ENCODE assay signal across 15 cellular contexts in genomic region chr13:33937373-33938087, GRCh38.
DNase-seq lines count a peak whose midpoint lies in the region; ATAC-seq lines count a peak whose summit lies in the region.
"Had no signal": no experiment of that assay in that cellular context is flagged by ENCODE, and none has a peak within 500 bp of the region (broad histone marks: within the 10 kb centered on the region; RNA-seq: fewer than 3 reads in every experiment).

No MANE protein-coding gene starts in this region.

- H3K4ac ChIP-seq in neuronal stem cell (ENCODE audit: low read length), result no peak overlapping the region

- ATAC-seq in GM21390 (IDR thresholded peaks at IDR 0.05; ENCODE audit: unreplicated experiment), result no peak
- ATAC-seq in aorta (ENCODE audit: low FRiP score), result no peak
- ATAC-seq: left cardiac atrium had no signal

- H3K4me2 ChIP-seq in neuronal stem cell (ENCODE audit: insufficient read depth, low read length, poor library complexity, severe bottlenecking), result peak overlapping the region; percentile 25

- H2BK5ac ChIP-seq in neuronal stem cell (ENCODE audit: low read length), result no peak overlapping the region

- peaks cover 2% of the 10 kb centered on the region for H3K79me1 ChIP-seq in neuronal stem cell (ENCODE audit: low read depth, low read length)

- no peaks in the 10 kb centered on the region for H3K27me3 ChIP-seq in H7 (ENCODE audit: control insufficient read depth, insufficient read depth, low read length)
- no peaks in the 10 kb centered on the region for H3K27me3 ChIP-seq in NT2/D1 (ENCODE audit: insufficient read depth, insufficient read length)
- H3K27me3 ChIP-seq in neuronal stem cell (ENCODE audit: control insufficient read depth in 3 of 3, insufficient read depth in 3 of 3, low read depth in 1 of 3, low read length in 3 of 3), result no peaks in the 10 kb centered on the region
- H3K27me3 ChIP-seq in aorta (ENCODE audit: control insufficient read depth in 1 of 2, insufficient read depth in 2 of 2, low read length in 1 of 2), result no peaks in the 10 kb centered on the region
- H3K27me3 ChIP-seq: tibial nerve had no signal

- intact Hi-C loops in aorta (cut with DNase I), result no loop called here

- H3K4me3 ChIP-seq in H7 (ENCODE audit: insufficient read depth, low read depth, low read length), result no peak overlapping the region
- no peak overlapping the region for H3K4me3 ChIP-seq in NT2/D1 (ENCODE audit: insufficient read length, low read depth)
- no peak overlapping the region for H3K4me3 ChIP-seq in neuronal stem cell (ENCODE audit: low read length in 2 of 2)
- H3K4me3 ChIP-seq in aorta (ENCODE audit: low read length in 2 of 2), result no peak overlapping the region
- H3K4me3 ChIP-seq: tibial nerve had no signal

- H3K23ac ChIP-seq in neuronal stem cell (ENCODE audit: low read depth, low read length, poor library complexity), result no peak overlapping the region

- H3K18ac ChIP-seq in neuronal stem cell (ENCODE audit: low read length), result no peak overlapping the region

- no peak overlapping the region for H2AK5ac ChIP-seq in neuronal stem cell (ENCODE audit: low read depth, low read length)

- H3K27ac ChIP-seq in neuronal stem cell (replicated peaks; ENCODE audit: low read length) (no peak overlapping the region), aorta (ENCODE audit: low read depth in 1 of 2, low read length in 2 of 2) (no peak overlapping the region)
- H3K27ac ChIP-seq: tibial nerve had no signal

- no peaks in the 10 kb centered on the region for H3K9me3 ChIP-seq in NT2/D1 (ENCODE audit: insufficient read depth, low read length)
- H3K9me3 ChIP-seq in neuronal stem cell (replicated peaks in 1 of 2; ENCODE audit: control insufficient read depth in 2 of 2, insufficient read depth in 1 of 2, low read depth in 1 of 2, low read length in 2 of 2), result peaks cover 5 to 6% of the 10 kb centered on the region in 2 donors
- H3K9me3 ChIP-seq in aorta (ENCODE audit: control insufficient read depth, low read length), result no peaks in the 10 kb centered on the region
- H3K9me3 ChIP-seq: tibial nerve had no signal

- no peak overlapping the region for H4K8ac ChIP-seq in neuronal stem cell (ENCODE audit: low read depth, low read length)

- no peak overlapping the region for H2BK15ac ChIP-seq in neuronal stem cell (ENCODE audit: low read length)

- H2AFZ ChIP-seq in neuronal stem cell (ENCODE audit: low read length), result no peak overlapping the region

- no peak overlapping the region for H4K91ac ChIP-seq in neuronal stem cell (ENCODE audit: low read depth, low read length, poor library complexity)

- H3K4me1 ChIP-seq in NT2/D1 (ENCODE audit: insufficient read depth, insufficient read length) (no peaks in the 10 kb centered on the region), neuronal stem cell (ENCODE audit: control insufficient read depth in 2 of 2, insufficient read depth in 1 of 2, low read depth in 1 of 2, low read length in 2 of 2) (peaks cover 6 to 8% of the 10 kb centered on the region in 2 donors), aorta (ENCODE audit: control insufficient read depth in 1 of 2, insufficient read depth in 2 of 2, low read length in 2 of 2) (no peaks in the 10 kb centered on the region)

- no peak overlapping the region for H3K14ac ChIP-seq in neuronal stem cell (ENCODE audit: low read length)

- no peak overlapping the region for H2BK12ac ChIP-seq in neuronal stem cell (ENCODE audit: low read length)

- DNase-seq in H7 (peak; percentile 5), NT2/D1 (ENCODE audit: low read depth, low spot score) (peak; percentile 35), iPS DF 19.7 (ENCODE audit: low read depth, low spot score) (peak; percentile 9), neuronal stem cell (ENCODE audit: low spot score) (no peak), aorta (no peak), NCI-H2081 treated with DMSO at 0.1 percent for 48 hours (lab: John Stamatoyannopoulos, UW) (no peak)
- no peak for DNase-seq in activated CD4-positive, alpha-beta T cell treated with anti-CD3 and anti-CD28 coated beads for 4 hours
- DNase-seq: activated CD4-positive, alpha-beta memory T cell treated with anti-CD3 and anti-CD28 coated beads for 36 hours; COR-L47; GF-D8; left cardiac atrium; naive B cell; stimulated activated CD4-positive, alpha-beta T cell treated with anti-CD3 and anti-CD28 coated beads, Interleukin-4, amount 100 ng/mL, for 24 hours had no signal

- WGBS in neuronal stem cell (ENCODE audit: extremely low coverage in 2 of 2, insufficient read length in 2 of 2, insufficient replicate concordance in 1 of 2), 2 donors, result no CpG with 5 or more reads among the region's 3 CpGs
- 96% methylated on average over 3 of the region's 3 CpGs for WGBS in aorta, 2 donors

- no peak overlapping the region for H2BK120ac ChIP-seq in neuronal stem cell (ENCODE audit: low read depth, low read length)

- no peaks in the 10 kb centered on the region for H3K36me3 ChIP-seq in H7 (replicated peaks; ENCODE audit: control insufficient read depth, insufficient read depth, low read length)
- H3K36me3 ChIP-seq in NT2/D1 (ENCODE audit: insufficient read depth, insufficient read length, low read length), result no peaks in the 10 kb centered on the region
- peaks cover 0 to 2% of the 10 kb centered on the region in 2 donors for H3K36me3 ChIP-seq in neuronal stem cell (replicated peaks in 1 of 2; ENCODE audit: control insufficient read depth in 2 of 2, insufficient read depth in 2 of 2, low read length in 2 of 2)
- H3K36me3 ChIP-seq in aorta (ENCODE audit: control insufficient read depth in 1 of 2, insufficient read depth in 2 of 2, low read length in 1 of 2), result no peaks in the 10 kb centered on the region
- H3K36me3 ChIP-seq: tibial nerve had no signal

- no peak overlapping the region for H3K9ac ChIP-seq in NT2/D1 (ENCODE audit: insufficient read length, low read depth)
- no peak overlapping the region for H3K9ac ChIP-seq in neuronal stem cell (ENCODE audit: low read depth, low read length, poor library complexity)

Comparison
In these comparisons a context has a peak if more than half of its experiments do, and no peak if none do; other contexts are left out.
1. DNase-seq: peak in H7 (single experiment), NT2/D1 (single experiment) and iPS DF 19.7 (single experiment); none in neuronal stem cell (single experiment), aorta (0 of 2), NCI-H2081 treated with DMSO at 0.1 percent for 48 hours (single experiment) and activated CD4-positive, alpha-beta T cell treated with anti-CD3 and anti-CD28 coated beads for 4 hours (0 of 2).